In the genomic region with DNA sequence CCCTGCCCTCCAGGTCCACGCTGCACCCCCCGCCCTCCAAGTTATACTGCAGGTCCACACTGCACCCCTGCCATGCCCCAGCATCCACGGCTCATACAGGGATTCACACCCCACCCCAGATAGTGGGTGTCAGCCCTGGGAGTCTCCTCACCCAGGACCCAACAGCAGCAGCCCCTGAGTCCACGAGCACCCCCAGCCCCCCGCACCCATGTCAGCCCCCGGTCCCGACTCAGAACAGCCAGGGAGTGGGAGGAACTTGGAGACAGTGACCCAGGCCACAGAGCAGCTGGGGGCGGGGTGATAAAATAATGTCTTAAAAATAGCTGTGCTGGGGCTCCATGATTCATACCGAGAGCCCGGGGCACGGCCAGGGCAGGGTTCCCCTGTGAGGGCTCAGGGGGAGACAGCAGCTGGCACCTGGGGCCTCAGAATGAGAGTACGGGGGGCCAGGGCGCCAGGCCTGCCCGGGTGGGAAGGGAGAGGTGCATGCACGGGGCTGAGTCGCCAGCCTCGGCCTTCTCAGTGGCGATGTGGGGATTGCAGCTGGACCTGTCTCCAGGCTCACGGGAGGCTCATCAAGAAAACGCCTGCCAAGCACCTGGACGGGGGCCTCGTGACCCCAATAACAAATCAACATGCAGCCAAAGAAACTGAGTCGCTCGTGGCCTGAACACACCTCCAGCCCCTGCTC, we compare ENCODE assay signal across 9 cellular contexts. TPM values are rescaled to one million over a fixed set of nuclear protein-coding genes. Genes with fewer than 3 reads are reported as not detected.
DNase-seq lines count a peak whose midpoint lies in the region; ATAC-seq and TF ChIP-seq lines count a peak whose summit lies in the region.
"Had no signal": no experiment of that assay in that cellular context is flagged by ENCODE, and none has a peak within 500 bp of the region (broad histone marks: within the 10 kb centered on the region; RNA-seq: fewer than 3 reads in every experiment).

No MANE protein-coding gene starts in this region.

- 50 to 67% methylated on average over 7 to 16 of the region's 24 CpGs for WGBS in esophagus squamous epithelium, 2 donors

- H3K4me3 Mint-ChIP-seq in immature natural killer cell: peak overlapping the region; percentile 81 to 89 (median 84)

- TF ChIP-seq CTCF in right atrium auricular region (IDR thresholded peaks at IDR 0.05): no peak
- TF ChIP-seq CTCF in esophagus squamous epithelium (IDR thresholded peaks at IDR 0.05): no peak

- peak; percentile 63 for DNase-seq in Right ventricle myocardium inferior (ENCODE audit: missing footprints)
- no peak for DNase-seq in right atrium auricular region (ENCODE audit: low spot score)
- DNase-seq in activated CD4-positive, alpha-beta T cell treated with anti-CD3 and anti-CD28 coated beads, Interleukin-2, amount 50 U/mL, for 4 hours: peak; percentile 24 to 39
- peak; percentile 66 to 73 (median 70) for DNase-seq in immature natural killer cell
- DNase-seq in stimulated activated naive CD8-positive, alpha-beta T cell treated with anti-CD3 and anti-CD28 coated beads, Interleukin-15, Interleukin-2, amounts not matched to agents 100 U/mL and 50 U/mL, for 24 hours: peak; percentile 89
- DNase-seq in COR-L47 (lab: John Stamatoyannopoulos, UW): no peak
- no peak for DNase-seq in esophagus squamous epithelium (lab: John Stamatoyannopoulos, UW)

- H3K36me3 Mint-ChIP-seq in immature natural killer cell: no peaks in the 10 kb centered on the region

- ATAC-seq in Right ventricle myocardium inferior (no peak), HG03342 (IDR thresholded peaks at IDR 0.05; ENCODE audit: unreplicated experiment) (peak; percentile 47)
- ATAC-seq in stimulated activated naive CD8-positive, alpha-beta T cell treated with anti-CD3 and anti-CD28 coated beads, Interleukin-15, Interleukin-2, amounts not matched to agents 100 U/mL and 50 U/mL, for 24 hours: peak; percentile 58
- ATAC-seq: psoas muscle had no signal

- H3K27me3 Mint-ChIP-seq in immature natural killer cell (ENCODE audit: low read depth in 3 of 3): peaks cover 27 to 44% (median 27%) of the 10 kb centered on the region in 3 donors

- peak overlapping the region; percentile 90 to 99 (median 96) for H3K27ac Mint-ChIP-seq in immature natural killer cell

- no peaks in the 10 kb centered on the region for H3K9me3 ChIP-seq in right atrium auricular region
- H3K9me3 ChIP-seq in esophagus squamous epithelium: no peaks in the 10 kb centered on the region
- H3K9me3 ChIP-seq: psoas muscle had no signal

- H3K36me3 ChIP-seq in right atrium auricular region: no peaks in the 10 kb centered on the region
- no peaks in the 10 kb centered on the region for H3K36me3 ChIP-seq in esophagus squamous epithelium

- H3K27ac ChIP-seq in right atrium auricular region (no peak overlapping the region), esophagus squamous epithelium (no peak overlapping the region)
- H3K27ac ChIP-seq: psoas muscle had no signal

- peaks cover 66 to 67% of the 10 kb centered on the region in 2 donors for H3K4me1 Mint-ChIP-seq in immature natural killer cell

- H3K4me1 ChIP-seq in right atrium auricular region (peaks cover 0 to 33% of the 10 kb centered on the region in 2 donors), esophagus squamous epithelium (peaks cover 0 to 57% (median 0%) of the 10 kb centered on the region in 3 donors)
- H3K4me1 ChIP-seq: psoas muscle had no signal

- no peak for TF ChIP-seq POLR2A in esophagus squamous epithelium (IDR thresholded peaks at IDR 0.05)

- H3K4me3 ChIP-seq in right atrium auricular region (no peak overlapping the region), esophagus squamous epithelium (peak overlapping the region in 1 of 4 donors; percentile 15)
- H3K4me3 ChIP-seq: psoas muscle had no signal

- H3K9me3 Mint-ChIP-seq in immature natural killer cell: no peaks in the 10 kb centered on the region

- intact Hi-C loops in Right ventricle myocardium inferior (cut with DNase I) (loop anchor here (2.0 kb wide), 1 partner anchor 54 kb away; no protein-coding TSS in a partner anchor), esophagus squamous epithelium (cut with DNase I) (no loop called here)

- H3K27me3 ChIP-seq in right atrium auricular region: no peaks in the 10 kb centered on the region
- H3K27me3 ChIP-seq in esophagus squamous epithelium: no peaks in the 10 kb centered on the region

RNA-seq across cellular contexts. Expression of gene ADAP1, which starts 29.8 kb away (rescaled TPM):
- total RNA-seq in Right ventricle myocardium inferior (10.0 TPM), right atrium auricular region (1 to 10 TPM; 4.2 to 7.7 TPM), esophagus squamous epithelium (10 to 100 TPM in 2 of 4 donors, 1 to 10 TPM in 2; 6.0 to 13.7 (median 9.9) TPM)
- 10 to 100 TPM; 49.7 to 72.1 (median 55.1) TPM for polyA plus RNA-seq in immature natural killer cell

RNA-seq across cellular contexts. Expression of gene GET4, which starts 48.3 kb away (rescaled TPM):
- 19.1 TPM for total RNA-seq in Right ventricle myocardium inferior
- total RNA-seq in right atrium auricular region: 10 to 100 TPM; 16.1 to 19.7 TPM
- 10 to 100 TPM; 25.3 to 35.6 (median 25.5) TPM for polyA plus RNA-seq in immature natural killer cell
- total RNA-seq in esophagus squamous epithelium: 10 to 100 TPM; 22.3 to 29.6 (median 27.8) TPM

RNA-seq across cellular contexts. Expression of gene COX19, which starts 50.7 kb away (rescaled TPM):
- total RNA-seq in Right ventricle myocardium inferior (8.2 TPM), right atrium auricular region (1 to 10 TPM; 2.8 to 5.5 TPM), esophagus squamous epithelium (10 to 100 TPM in 1 of 4 donors, 1 to 10 TPM in 3; 4.0 to 13.0 (median 6.9) TPM)
- polyA plus RNA-seq in immature natural killer cell: 10 to 100 TPM; 12.7 to 24.0 (median 18.1) TPM

RNA-seq across cellular contexts. Expression of gene CYP2W1, which starts 58.3 kb away (rescaled TPM):
- not detected for total RNA-seq in Right ventricle myocardium inferior
- total RNA-seq in right atrium auricular region: not detected
- polyA plus RNA-seq in immature natural killer cell: not detected
- total RNA-seq in esophagus squamous epithelium: under 1 TPM in 1 of 4 donors, not detected in 3; 0.76 TPM
- total RNA-seq: psoas muscle had no signal
- polyA plus RNA-seq: psoas muscle had no signal

Comparison
In these comparisons a context has a peak if more than half of its experiments do, and no peak if none do; other contexts are left out.
1. DNase-seq: peak in Right ventricle myocardium inferior (single experiment), activated CD4-positive, alpha-beta T cell treated with anti-CD3 and anti-CD28 coated beads, Interleukin-2, amount 50 U/mL, for 4 hours (2 of 2), immature natural killer cell (3 of 3) and stimulated activated naive CD8-positive, alpha-beta T cell treated with anti-CD3 and anti-CD28 coated beads, Interleukin-15, Interleukin-2, amounts not matched to agents 100 U/mL and 50 U/mL, for 24 hours (single experiment); none in right atrium auricular region (single experiment), COR-L47 (single experiment) and esophagus squamous epithelium (single experiment).